In genomic region chr14:99595524-99595923, GRCh38 we compare ENCODE assay signal across 9 cellular contexts. TPM values are rescaled to one million over a fixed set of nuclear protein-coding genes. Genes with fewer than 3 reads are reported as not detected.
DNase-seq lines count a peak whose midpoint lies in the region; ATAC-seq and TF ChIP-seq lines count a peak whose summit lies in the region.
"Had no signal": no experiment of that assay in that cellular context is flagged by ENCODE, and none has a peak within 500 bp of the region (broad histone marks: within the 10 kb centered on the region; RNA-seq: fewer than 3 reads in every experiment).

No MANE protein-coding gene starts in this region.

- DNase-seq in CD4-positive, CD25-positive, alpha-beta regulatory T cell = no peak
- DNase-seq in IMR-90 (no peak), prostate gland (ENCODE audit: low spot score) (no peak), pons (ENCODE audit: low spot score) (no peak), tibial artery (no peak), GM23338 (ENCODE audit: low spot score) (no peak)
- no peak for DNase-seq in effector memory CD8-positive, alpha-beta T cell
- DNase-seq: NCI-H345 had no signal

- H3K27me3 Mint-ChIP-seq in CD4-positive, CD25-positive, alpha-beta regulatory T cell = peaks cover 7% of the 10 kb centered on the region
- no peaks in the 10 kb centered on the region for H3K27me3 Mint-ChIP-seq in effector memory CD8-positive, alpha-beta T cell
- peaks cover 17% of the 10 kb centered on the region for H3K27me3 Mint-ChIP-seq in GM23338 (ENCODE audit: insufficient read depth, low read depth, poor library complexity)

- peak overlapping the region; percentile 47 for H3K27ac ChIP-seq in CD4-positive, CD25-positive, alpha-beta regulatory T cell (ENCODE audit: insufficient read depth, low read length, poor library complexity, severe bottlenecking)
- H3K27ac ChIP-seq in IMR-90 (ENCODE audit: insufficient read depth, low read length) (no peak overlapping the region), prostate gland (peak overlapping the region; percentile 50 to 59), tibial artery (no peak overlapping the region), GM23338 (ENCODE audit: low read depth) (no peak overlapping the region)
- H3K27ac ChIP-seq: neural progenitor cell had no signal

- H3K79me1 ChIP-seq in IMR-90 (ENCODE audit: low read depth in 1 of 2, low read length in 2 of 2) = peaks cover 22 to 94% of the 10 kb centered on the region in 2 experiments

- BruUV-seq in IMR-90 (replicated peaks; lab: Mats Ljungman, UMichigan) = no TSS peak

- H2AFZ ChIP-seq in IMR-90 (replicated peaks; ENCODE audit: low read length, poor library complexity) (no peak overlapping the region), GM23338 (no peak overlapping the region)
- H2AFZ ChIP-seq: neural progenitor cell had no signal

- 0 out of 2 replicates have a peak, but pooled peaks cover 4% of the 10 kb centered on the region for H3F3A ChIP-seq in GM23338 (replicated peaks; ENCODE audit: low read depth)

- peak overlapping the region; percentile 80 for H2AK9ac ChIP-seq in IMR-90 (replicated peaks; ENCODE audit: low read depth, low read length, poor library complexity)

- peak overlapping the region; percentile 63 to 86 (median 73) for H3K4me3 Mint-ChIP-seq in CD4-positive, CD25-positive, alpha-beta regulatory T cell
- H3K4me3 Mint-ChIP-seq in effector memory CD8-positive, alpha-beta T cell = peak overlapping the region; percentile 72 to 83
- H3K4me3 Mint-ChIP-seq in GM23338 = no peak overlapping the region
- H3K4me3 Mint-ChIP-seq: neural progenitor cell had no signal

- TF ChIP-seq CTCF in IMR-90 (conservative IDR thresholded peaks at IDR 0.05; ENCODE audit: low read depth, low read length) (no peak), prostate gland (IDR thresholded peaks at IDR 0.05) (no peak), tibial artery (IDR thresholded peaks at IDR 0.05) (no peak), GM23338 (conservative IDR thresholded peaks at IDR 0.05; ENCODE audit: low read depth in 2 of 2) (no peak)

- no peak for TF ChIP-seq RAD21 in IMR-90 (IDR thresholded peaks at IDR 0.05; ENCODE audit: low read length)

- no peaks in the 10 kb centered on the region for H3K27me3 ChIP-seq in CD4-positive, CD25-positive, alpha-beta regulatory T cell (ENCODE audit: control insufficient read depth, insufficient read depth, low read length)
- H3K27me3 ChIP-seq in IMR-90 (ENCODE audit: control insufficient read depth, insufficient read depth, low read length) (no peaks in the 10 kb centered on the region), prostate gland (replicated peaks; ENCODE audit: insufficient read depth) (no peaks in the 10 kb centered on the region), tibial artery (no peaks in the 10 kb centered on the region), GM23338 (ENCODE audit: insufficient read depth) (no peaks in the 10 kb centered on the region)

- peaks cover 38% of the 10 kb centered on the region for H4K20me1 ChIP-seq in IMR-90 (ENCODE audit: insufficient read depth, low read length)
- H4K20me1 ChIP-seq in GM23338 (replicated peaks; ENCODE audit: insufficient read depth) = peaks cover 8% of the 10 kb centered on the region; the same call in 1 of the 2 replicates

- peak overlapping the region; percentile 52; the same call in 1 of the 2 replicates for H2AK5ac ChIP-seq in IMR-90 (ENCODE audit: low read depth, low read length)

- no peaks in the 10 kb centered on the region for H3K9me3 Mint-ChIP-seq in CD4-positive, CD25-positive, alpha-beta regulatory T cell
- no peaks in the 10 kb centered on the region for H3K9me3 Mint-ChIP-seq in effector memory CD8-positive, alpha-beta T cell
- no peaks in the 10 kb centered on the region for H3K9me3 Mint-ChIP-seq in GM23338
- H3K9me3 Mint-ChIP-seq: neural progenitor cell had no signal

- H4K91ac ChIP-seq in IMR-90 (ENCODE audit: insufficient read depth, low read depth, low read length) = no peak overlapping the region

- POLR2A ChIA-PET in IMR-90 (lab: Charles Lee; ENCODE audit: unreplicated experiment) = no interaction called here

- H3K27ac Mint-ChIP-seq in CD4-positive, CD25-positive, alpha-beta regulatory T cell = peak overlapping the region; percentile 85 to 90 (median 86)
- H3K27ac Mint-ChIP-seq in effector memory CD8-positive, alpha-beta T cell = peak overlapping the region; percentile 91 to 95
- H3K27ac Mint-ChIP-seq in GM23338 = no peak overlapping the region
- H3K27ac Mint-ChIP-seq: neural progenitor cell had no signal

- dilution Hi-C loops in IMR-90 (cut with HindIII; ENCODE audit: low sequenced_read_pairs, unreplicated experiment) = no loop called here

- CTCF ChIA-PET in IMR-90 (lab: Yijun Ruan, JAX) = interaction anchor here (0.6 kb wide), 1 partner anchor 300 kb away, joined by 7 read pairs; no protein-coding TSS in a partner anchor

- ATAC-seq in CD4-positive, CD25-positive, alpha-beta regulatory T cell (ENCODE audit: low read depth in 2 of 2) = no peak
- no peak for ATAC-seq in IMR-90 (ENCODE audit: low read depth)
- no peak for ATAC-seq in effector memory CD8-positive, alpha-beta T cell (replicated peaks)
- no peak for ATAC-seq in GM23338

- no peak overlapping the region for H3K23ac ChIP-seq in IMR-90 (ENCODE audit: low read depth, low read length)

- no peak overlapping the region for H3K9ac ChIP-seq in IMR-90 (ENCODE audit: low read depth, low read length)
- H3K9ac ChIP-seq: neural progenitor cell had no signal

- TF ChIP-seq POLR2A in IMR-90 (IDR thresholded peaks at IDR 0.05; ENCODE audit: low read depth, low read length) (no peak), prostate gland (IDR thresholded peaks at IDR 0.05) (no peak)

- no peak overlapping the region for H3K56ac ChIP-seq in IMR-90 (ENCODE audit: extremely low read depth, insufficient read depth, low read length)

- H2BK5ac ChIP-seq in IMR-90 (ENCODE audit: low read depth, low read length, poor library complexity, severe bottlenecking) = no peak overlapping the region

- H2BK120ac ChIP-seq in IMR-90 (ENCODE audit: low read depth, low read length) = no peak overlapping the region

- peaks cover 5% of the 10 kb centered on the region for H3K4me1 ChIP-seq in CD4-positive, CD25-positive, alpha-beta regulatory T cell (ENCODE audit: control insufficient read depth, insufficient read depth, low read length, poor library complexity, severe bottlenecking)
- H3K4me1 ChIP-seq in IMR-90 (ENCODE audit: control insufficient read depth, insufficient read depth, low read length) (peaks cover 14% of the 10 kb centered on the region), prostate gland (replicated peaks) (peaks cover 18% of the 10 kb centered on the region), tibial artery (peaks cover 0 to 26% (median 5%) of the 10 kb centered on the region in 4 donors), GM23338 (ENCODE audit: insufficient read depth) (peaks cover 20% of the 10 kb centered on the region)

- H4K5ac ChIP-seq in IMR-90 (ENCODE audit: low read depth, low read length) = no peak overlapping the region

- H3K14ac ChIP-seq in IMR-90 (replicated peaks; ENCODE audit: low read depth, low read length) = peak overlapping the region; percentile 42; the same call in 1 of the 2 replicates

- no peak overlapping the region for H2BK20ac ChIP-seq in IMR-90 (ENCODE audit: low read depth, low read length)

- H3K36me3 Mint-ChIP-seq in CD4-positive, CD25-positive, alpha-beta regulatory T cell = no peaks in the 10 kb centered on the region
- H3K36me3 Mint-ChIP-seq in effector memory CD8-positive, alpha-beta T cell (ENCODE audit: insufficient read depth) = peaks cover 4% of the 10 kb centered on the region
- no peaks in the 10 kb centered on the region for H3K36me3 Mint-ChIP-seq in GM23338 (ENCODE audit: low read depth)
- H3K36me3 Mint-ChIP-seq: neural progenitor cell had no signal

- H3K9me2 ChIP-seq in GM23338 (ENCODE audit: insufficient read depth) = no peaks in the 10 kb centered on the region

- peaks cover 34% of the 10 kb centered on the region for H3K9me1 ChIP-seq in IMR-90 (ENCODE audit: insufficient read depth, low read length)

- H3K18ac ChIP-seq in IMR-90 (ENCODE audit: low read depth, low read length) = no peak overlapping the region

- in situ Hi-C loops in IMR-90 (cut with MboI; ENCODE audit: low sequenced_read_pairs) = no loop called here

- no peak overlapping the region for H3K4ac ChIP-seq in IMR-90 (ENCODE audit: low read depth, low read length)

- 93% methylated on average over 3 of the region's 7 CpGs; no CpG with 5 or more reads in 1 of the 2 experiments for WGBS in IMR-90 (ENCODE audit: extremely low coverage in 2 of 2, insufficient read length in 1 of 2), 2 experiments
- WGBS in prostate gland = 43% methylated on average over 7 of the region's 7 CpGs

- intact Hi-C loops in IMR-90 (cut with micrococcal nuclease) (no loop called here), prostate gland (cut with DNase I) (no loop called here), tibial artery (cut with DNase I; ENCODE audit: low total_unique reads) (loop anchor here (5.0 kb wide), 1 partner anchor 113 kb away; the partner anchor contains the start of genes CCNK and SETD3)

- H3K9me3 ChIP-seq in CD4-positive, CD25-positive, alpha-beta regulatory T cell (ENCODE audit: control insufficient read depth in 2 of 2, low read length in 2 of 2) = no peaks in the 10 kb centered on the region
- H3K9me3 ChIP-seq in IMR-90 (ENCODE audit: control insufficient read depth, insufficient read depth, low read length) (no peaks in the 10 kb centered on the region), prostate gland (no peaks in the 10 kb centered on the region), tibial artery (no peaks in the 10 kb centered on the region)

- peak overlapping the region; percentile 65 for H3K4me3 ChIP-seq in CD4-positive, CD25-positive, alpha-beta regulatory T cell (ENCODE audit: low read depth, low read length)
- no peak overlapping the region for H3K4me3 ChIP-seq in IMR-90 (ENCODE audit: insufficient read depth, low read depth, low read length)
- no peak overlapping the region for H3K4me3 ChIP-seq in prostate gland
- no peak overlapping the region for H3K4me3 ChIP-seq in tibial artery
- H3K4me3 ChIP-seq in GM23338 = no peak overlapping the region
- H3K4me3 ChIP-seq: neural progenitor cell had no signal

- H3K4me1 Mint-ChIP-seq in CD4-positive, CD25-positive, alpha-beta regulatory T cell = peaks cover 0 to 44% (median 18%) of the 10 kb centered on the region in 4 donors
- H3K4me1 Mint-ChIP-seq in effector memory CD8-positive, alpha-beta T cell (ENCODE audit: low read depth in 2 of 2) = peaks cover 14 to 25% of the 10 kb centered on the region in 2 donors
- H3K4me1 Mint-ChIP-seq in GM23338 = peaks cover 33% of the 10 kb centered on the region

- H3K79me2 ChIP-seq in GM23338 (replicated peaks; ENCODE audit: insufficient read depth) = peaks cover 81% of the 10 kb centered on the region

- H3K36me3 ChIP-seq in CD4-positive, CD25-positive, alpha-beta regulatory T cell (ENCODE audit: control insufficient read depth, insufficient read depth, low read length) = no peaks in the 10 kb centered on the region
- H3K36me3 ChIP-seq in IMR-90 (ENCODE audit: control insufficient read depth, insufficient read depth, low read length) = no peaks in the 10 kb centered on the region
- H3K36me3 ChIP-seq in prostate gland = no peaks in the 10 kb centered on the region
- H3K36me3 ChIP-seq in tibial artery = no peaks in the 10 kb centered on the region
- no peaks in the 10 kb centered on the region for H3K36me3 ChIP-seq in GM23338 (ENCODE audit: insufficient read depth)
- H3K36me3 ChIP-seq: neural progenitor cell had no signal

- no peak overlapping the region for H2BK15ac ChIP-seq in IMR-90 (ENCODE audit: low read depth, low read length)

- H3K4me2 ChIP-seq in IMR-90 (ENCODE audit: low read depth, low read length) = no peak overlapping the region
- no peak overlapping the region for H3K4me2 ChIP-seq in GM23338
- H3K4me2 ChIP-seq: neural progenitor cell had no signal

- no peak overlapping the region for H4K8ac ChIP-seq in IMR-90 (ENCODE audit: low read depth in 2 of 2, low read length in 2 of 2)

RNA-seq across cellular contexts. Expression of gene CCDC85C, which starts 8.5 kb away (rescaled TPM):
- 6.3 TPM for total RNA-seq in CD4-positive, CD25-positive, alpha-beta regulatory T cell
- polyA plus RNA-seq in CD4-positive, CD25-positive, alpha-beta regulatory T cell = 1 to 10 TPM in 1 of 4 donors, under 1 TPM in 3; 0.62 to 2.4 (median 0.84) TPM
- total RNA-seq in IMR-90 (2012; rRNA removed) (13.9 and 16.0 TPM in 2 replicates), prostate gland (10 to 100 TPM; 35.1 to 47.2 TPM)
- polyA plus RNA-seq in IMR-90 (2012; rRNA removed) (19.0 and 22.2 TPM in 2 replicates), GM23338 (2016; fragmentation: Nextera tagmentation; extraction: Ambion mirVana) (4.5 and 6.5 TPM in 2 replicates)
- polyA plus RNA-seq in IMR-90 (2012; cell fraction: cytosol; rRNA removed) = 10.9 and 15.5 TPM in 2 replicates
- 11.3 and 20.4 TPM in 2 replicates for polyA plus RNA-seq in IMR-90 (2012; cell fraction: nucleus; rRNA removed; ENCODE audit: low replicate concordance)
- 24.9 and 26.8 TPM in 2 replicates for total RNA-seq in GM23338 (2014; rRNA removed; shearing (Covaris generic))

RNA-seq across cellular contexts. Expression of gene HHIPL1, which starts 49.4 kb away (rescaled TPM):
- total RNA-seq in CD4-positive, CD25-positive, alpha-beta regulatory T cell = not detected
- polyA plus RNA-seq in CD4-positive, CD25-positive, alpha-beta regulatory T cell = under 1 TPM in 1 of 4 donors, not detected in 3; 0.23 TPM
- total RNA-seq in IMR-90 (2012; rRNA removed) (0.56 and 0.72 TPM in 2 replicates), prostate gland (1 to 10 TPM; 2.8 to 4.5 TPM)
- polyA plus RNA-seq in IMR-90 (2012; rRNA removed) (0.65 and 1.4 TPM in 2 replicates), GM23338 (2016; fragmentation: Nextera tagmentation; extraction: Ambion mirVana) (1.9 TPM in 2 replicates)
- polyA plus RNA-seq in IMR-90 (2012; cell fraction: cytosol; rRNA removed) = 0.48 and 1.5 TPM in 2 replicates
- polyA plus RNA-seq in IMR-90 (2012; cell fraction: nucleus; rRNA removed; ENCODE audit: low replicate concordance) = 0.64 and 1.3 TPM in 2 replicates
- 1.6 and 2.0 TPM in 2 replicates for total RNA-seq in GM23338 (2014; rRNA removed; shearing (Covaris generic))

Comparison
In these comparisons a context has a peak if more than half of its experiments do, and no peak if none do; other contexts are left out.
1. H3K27ac ChIP-seq: peak in CD4-positive, CD25-positive, alpha-beta regulatory T cell (single experiment) and prostate gland (2 of 2); none in IMR-90 (single experiment), tibial artery (0 of 2) and GM23338 (single experiment).